In genomic region chr13:110869805-110870706, GRCh38 we compare ENCODE assay signal across 1 cellular context.
TF ChIP-seq lines count a peak whose summit lies in the region.

No MANE protein-coding gene starts in this region.

TF ChIP-seq in HEK293, 187 proteins besides CTCF, POLR2A, EP300 and RAD21 (continued from another document):
- TF ChIP-seq, protein P1, sequence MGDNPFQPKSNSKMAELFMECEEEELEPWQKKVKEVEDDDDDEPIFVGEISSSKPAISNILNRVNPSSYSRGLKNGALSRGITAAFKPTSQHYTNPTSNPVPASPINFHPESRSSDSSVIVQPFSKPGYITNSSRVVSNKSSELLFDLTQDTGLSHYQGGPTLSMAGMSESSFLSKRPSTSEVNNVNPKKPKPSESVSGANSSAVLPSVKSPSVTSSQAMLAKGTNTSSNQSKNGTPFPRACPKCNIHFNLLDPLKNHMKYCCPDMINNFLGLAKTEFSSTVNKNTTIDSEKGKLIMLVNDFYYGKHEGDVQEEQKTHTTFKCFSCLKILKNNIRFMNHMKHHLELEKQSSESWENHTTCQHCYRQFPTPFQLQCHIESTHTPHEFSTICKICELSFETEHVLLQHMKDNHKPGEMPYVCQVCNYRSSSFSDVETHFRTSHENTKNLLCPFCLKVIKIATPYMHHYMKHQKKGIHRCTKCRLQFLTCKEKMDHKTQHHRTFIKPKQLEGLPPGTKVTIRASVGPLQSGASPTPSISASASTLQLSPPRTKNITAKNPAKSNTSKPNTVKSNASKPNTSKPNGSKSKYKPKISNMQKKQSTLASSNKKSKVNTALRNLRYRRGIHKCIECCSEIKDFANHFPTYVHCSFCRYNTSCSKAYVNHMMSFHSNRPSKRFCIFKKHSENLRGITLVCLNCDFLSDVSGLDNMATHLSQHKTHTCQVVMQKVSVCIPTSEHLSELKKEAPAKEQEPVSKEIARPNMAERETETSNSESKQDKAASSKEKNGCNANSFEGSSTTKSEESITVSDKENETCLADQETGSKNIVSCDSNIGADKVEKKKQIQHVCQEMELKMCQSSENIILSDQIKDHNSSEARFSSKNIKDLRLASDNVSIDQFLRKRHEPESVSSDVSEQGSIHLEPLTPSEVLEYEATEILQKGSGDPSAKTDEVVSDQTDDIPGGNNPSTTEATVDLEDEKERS (tag by site-specific recombination; IDR thresholded peaks at IDR 0.05): peak; percentile 96
- peak; percentile 57; the same call in 1 of the 2 replicates for TF ChIP-seq ZBTB20 (tag by site-specific recombination; IDR thresholded peaks at IDR 0.05)
- TF ChIP-seq ZNF76 (tag by site-specific recombination; IDR thresholded peaks at IDR 0.05; ENCODE audit: borderline replicate concordance, low read depth): peak; percentile 67; the same call in 1 of the 2 replicates
- TF ChIP-seq, protein P2, sequence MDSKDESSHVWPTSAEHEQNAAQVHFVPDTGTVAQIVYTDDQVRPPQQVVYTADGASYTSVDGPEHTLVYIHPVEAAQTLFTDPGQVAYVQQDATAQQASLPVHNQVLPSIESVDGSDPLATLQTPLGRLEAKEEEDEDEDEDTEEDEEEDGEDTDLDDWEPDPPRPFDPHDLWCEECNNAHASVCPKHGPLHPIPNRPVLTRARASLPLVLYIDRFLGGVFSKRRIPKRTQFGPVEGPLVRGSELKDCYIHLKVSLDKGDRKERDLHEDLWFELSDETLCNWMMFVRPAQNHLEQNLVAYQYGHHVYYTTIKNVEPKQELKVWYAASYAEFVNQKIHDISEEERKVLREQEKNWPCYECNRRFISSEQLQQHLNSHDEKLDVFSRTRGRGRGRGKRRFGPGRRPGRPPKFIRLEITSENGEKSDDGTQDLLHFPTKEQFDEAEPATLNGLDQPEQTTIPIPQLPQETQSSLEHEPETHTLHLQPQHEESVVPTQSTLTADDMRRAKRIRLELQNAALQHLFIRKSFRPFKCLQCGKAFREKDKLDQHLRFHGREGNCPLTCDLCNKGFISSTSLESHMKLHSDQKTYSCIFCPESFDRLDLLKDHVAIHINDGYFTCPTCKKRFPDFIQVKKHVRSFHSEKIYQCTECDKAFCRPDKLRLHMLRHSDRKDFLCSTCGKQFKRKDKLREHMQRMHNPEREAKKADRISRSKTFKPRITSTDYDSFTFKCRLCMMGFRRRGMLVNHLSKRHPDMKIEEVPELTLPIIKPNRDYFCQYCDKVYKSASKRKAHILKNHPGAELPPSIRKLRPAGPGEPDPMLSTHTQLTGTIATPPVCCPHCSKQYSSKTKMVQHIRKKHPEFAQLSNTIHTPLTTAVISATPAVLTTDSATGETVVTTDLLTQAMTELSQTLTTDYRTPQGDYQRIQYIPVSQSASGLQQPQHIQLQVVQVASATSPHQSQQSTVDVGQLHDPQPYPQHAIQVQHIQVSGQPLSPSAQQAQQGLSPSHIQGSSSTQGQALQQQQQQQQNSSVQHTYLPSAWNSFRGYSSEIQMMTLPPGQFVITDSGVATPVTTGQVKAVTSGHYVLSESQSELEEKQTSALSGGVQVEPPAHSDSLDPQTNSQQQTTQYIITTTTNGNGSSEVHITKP (tag by site-specific recombination; IDR thresholded peaks at IDR 0.05): peak; percentile 85
- TF ChIP-seq BCL11A (tag by site-specific recombination; IDR thresholded peaks at IDR 0.05; ENCODE audit: low read depth): peak; percentile 97; the same call in 1 of the 2 replicates
- peak; percentile 92 for TF ChIP-seq ZNF394 (tag by site-specific recombination; IDR thresholded peaks at IDR 0.05; ENCODE audit: borderline replicate concordance)
- peak; percentile 76 for TF ChIP-seq GLIS1 (tag by site-specific recombination; IDR thresholded peaks at IDR 0.05)
- 0 out of 2 replicates have a peak, but pooled peaks have one; percentile 36 for TF ChIP-seq ZNF341 (tag by site-specific recombination; IDR thresholded peaks at IDR 0.05; ENCODE audit: low read depth)
- peak; percentile 69; the same call in 1 of the 2 replicates for TF ChIP-seq ZNF692 (tag by site-specific recombination; IDR thresholded peaks at IDR 0.05)
- no peak for TF ChIP-seq ZNF214 (tag by site-specific recombination; IDR thresholded peaks at IDR 0.05; ENCODE audit: borderline replicate concordance)
- TF ChIP-seq ZNF112 (tag by site-specific recombination; IDR thresholded peaks at IDR 0.05): no peak
- TF ChIP-seq ZNF48 (tag by site-specific recombination; IDR thresholded peaks at IDR 0.05): no peak
- TF ChIP-seq, protein P3, sequence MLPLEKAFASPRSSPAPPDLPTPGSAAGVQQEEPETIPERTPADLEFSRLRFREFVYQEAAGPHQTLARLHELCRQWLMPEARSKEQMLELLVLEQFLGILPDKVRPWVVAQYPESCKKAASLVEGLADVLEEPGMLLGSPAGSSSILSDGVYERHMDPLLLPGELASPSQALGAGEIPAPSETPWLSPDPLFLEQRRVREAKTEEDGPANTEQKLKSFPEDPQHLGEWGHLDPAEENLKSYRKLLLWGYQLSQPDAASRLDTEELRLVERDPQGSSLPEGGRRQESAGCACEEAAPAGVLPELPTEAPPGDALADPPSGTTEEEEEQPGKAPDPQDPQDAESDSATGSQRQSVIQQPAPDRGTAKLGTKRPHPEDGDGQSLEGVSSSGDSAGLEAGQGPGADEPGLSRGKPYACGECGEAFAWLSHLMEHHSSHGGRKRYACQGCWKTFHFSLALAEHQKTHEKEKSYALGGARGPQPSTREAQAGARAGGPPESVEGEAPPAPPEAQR (tag by site-specific recombination; IDR thresholded peaks at IDR 0.05): no peak
- no peak for TF ChIP-seq ZNF248 (tag by site-specific recombination; IDR thresholded peaks at IDR 0.05)
- TF ChIP-seq HOXA7 (CRISPR knock-in tag; IDR thresholded peaks at IDR 0.05; ENCODE audit: borderline replicate concordance): no peak
- TF ChIP-seq ZNF366 (tag by site-specific recombination; conservative IDR thresholded peaks at IDR 0.05): peak; percentile 95
- no peak for TF ChIP-seq ZFP41 (tag by site-specific recombination; IDR thresholded peaks at IDR 0.05; ENCODE audit: borderline replicate concordance)
- TF ChIP-seq ZBTB8A (tag by site-specific recombination; IDR thresholded peaks at IDR 0.05): peak; percentile 39
- TF ChIP-seq, protein P4, sequence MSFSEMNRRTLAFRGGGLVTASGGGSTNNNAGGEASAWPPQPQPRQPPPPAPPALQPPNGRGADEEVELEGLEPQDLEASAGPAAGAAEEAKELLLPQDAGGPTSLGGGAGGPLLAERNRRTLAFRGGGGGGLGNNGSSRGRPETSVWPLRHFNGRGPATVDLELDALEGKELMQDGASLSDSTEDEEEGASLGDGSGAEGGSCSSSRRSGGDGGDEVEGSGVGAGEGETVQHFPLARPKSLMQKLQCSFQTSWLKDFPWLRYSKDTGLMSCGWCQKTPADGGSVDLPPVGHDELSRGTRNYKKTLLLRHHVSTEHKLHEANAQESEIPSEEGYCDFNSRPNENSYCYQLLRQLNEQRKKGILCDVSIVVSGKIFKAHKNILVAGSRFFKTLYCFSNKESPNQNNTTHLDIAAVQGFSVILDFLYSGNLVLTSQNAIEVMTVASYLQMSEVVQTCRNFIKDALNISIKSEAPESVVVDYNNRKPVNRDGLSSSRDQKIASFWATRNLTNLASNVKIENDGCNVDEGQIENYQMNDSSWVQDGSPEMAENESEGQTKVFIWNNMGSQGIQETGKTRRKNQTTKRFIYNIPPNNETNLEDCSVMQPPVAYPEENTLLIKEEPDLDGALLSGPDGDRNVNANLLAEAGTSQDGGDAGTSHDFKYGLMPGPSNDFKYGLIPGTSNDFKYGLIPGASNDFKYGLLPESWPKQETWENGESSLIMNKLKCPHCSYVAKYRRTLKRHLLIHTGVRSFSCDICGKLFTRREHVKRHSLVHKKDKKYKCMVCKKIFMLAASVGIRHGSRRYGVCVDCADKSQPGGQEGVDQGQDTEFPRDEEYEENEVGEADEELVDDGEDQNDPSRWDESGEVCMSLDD (tag by site-specific recombination; IDR thresholded peaks at IDR 0.05): peak; percentile 25; the same call in 1 of the 2 replicates
- TF ChIP-seq ZNF600 (tag by site-specific recombination; IDR thresholded peaks at IDR 0.05): peak; percentile 88
- no peak for TF ChIP-seq ZNF223 (tag by site-specific recombination; IDR thresholded peaks at IDR 0.05)
- TF ChIP-seq ZNF626 (tag by site-specific recombination; IDR thresholded peaks at IDR 0.05): no peak
- peak; percentile 99 for TF ChIP-seq ZNF629 (tag by site-specific recombination; IDR thresholded peaks at IDR 0.05)
- TF ChIP-seq ZNF24 (tag by site-specific recombination; IDR thresholded peaks at IDR 0.05): peak; percentile 98
- TF ChIP-seq, protein P5, sequence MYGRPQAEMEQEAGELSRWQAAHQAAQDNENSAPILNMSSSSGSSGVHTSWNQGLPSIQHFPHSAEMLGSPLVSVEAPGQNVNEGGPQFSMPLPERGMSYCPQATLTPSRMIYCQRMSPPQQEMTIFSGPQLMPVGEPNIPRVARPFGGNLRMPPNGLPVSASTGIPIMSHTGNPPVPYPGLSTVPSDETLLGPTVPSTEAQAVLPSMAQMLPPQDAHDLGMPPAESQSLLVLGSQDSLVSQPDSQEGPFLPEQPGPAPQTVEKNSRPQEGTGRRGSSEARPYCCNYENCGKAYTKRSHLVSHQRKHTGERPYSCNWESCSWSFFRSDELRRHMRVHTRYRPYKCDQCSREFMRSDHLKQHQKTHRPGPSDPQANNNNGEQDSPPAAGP (tag by site-specific recombination; IDR thresholded peaks at IDR 0.05): peak; percentile 100
- TF ChIP-seq, protein P6, sequence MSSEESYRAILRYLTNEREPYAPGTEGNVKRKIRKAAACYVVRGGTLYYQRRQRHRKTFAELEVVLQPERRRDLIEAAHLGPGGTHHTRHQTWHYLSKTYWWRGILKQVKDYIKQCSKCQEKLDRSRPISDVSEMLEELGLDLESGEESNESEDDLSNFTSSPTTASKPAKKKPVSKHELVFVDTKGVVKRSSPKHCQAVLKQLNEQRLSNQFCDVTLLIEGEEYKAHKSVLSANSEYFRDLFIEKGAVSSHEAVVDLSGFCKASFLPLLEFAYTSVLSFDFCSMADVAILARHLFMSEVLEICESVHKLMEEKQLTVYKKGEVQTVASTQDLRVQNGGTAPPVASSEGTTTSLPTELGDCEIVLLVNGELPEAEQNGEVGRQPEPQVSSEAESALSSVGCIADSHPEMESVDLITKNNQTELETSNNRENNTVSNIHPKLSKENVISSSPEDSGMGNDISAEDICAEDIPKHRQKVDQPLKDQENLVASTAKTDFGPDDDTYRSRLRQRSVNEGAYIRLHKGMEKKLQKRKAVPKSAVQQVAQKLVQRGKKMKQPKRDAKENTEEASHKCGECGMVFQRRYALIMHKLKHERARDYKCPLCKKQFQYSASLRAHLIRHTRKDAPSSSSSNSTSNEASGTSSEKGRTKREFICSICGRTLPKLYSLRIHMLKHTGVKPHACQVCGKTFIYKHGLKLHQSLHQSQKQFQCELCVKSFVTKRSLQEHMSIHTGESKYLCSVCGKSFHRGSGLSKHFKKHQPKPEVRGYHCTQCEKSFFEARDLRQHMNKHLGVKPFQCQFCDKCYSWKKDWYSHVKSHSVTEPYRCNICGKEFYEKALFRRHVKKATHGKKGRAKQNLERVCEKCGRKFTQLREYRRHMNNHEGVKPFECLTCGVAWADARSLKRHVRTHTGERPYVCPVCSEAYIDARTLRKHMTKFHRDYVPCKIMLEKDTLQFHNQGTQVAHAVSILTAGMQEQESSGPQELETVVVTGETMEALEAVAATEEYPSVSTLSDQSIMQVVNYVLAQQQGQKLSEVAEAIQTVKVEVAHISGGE (tag by site-specific recombination; conservative IDR thresholded peaks at IDR 0.05; ENCODE audit: low read depth): no peak
- no peak for TF ChIP-seq GLI4 (tag by site-specific recombination; IDR thresholded peaks at IDR 0.05)
- TF ChIP-seq ZNF121 (tag by site-specific recombination; IDR thresholded peaks at IDR 0.05): peak; percentile 23; the same call in 1 of the 2 replicates
- no peak for TF ChIP-seq KLF16 (tag by site-specific recombination; IDR thresholded peaks at IDR 0.05)
